Comparison of ENCODE assay signal across 9 cellular contexts in the genomic region with DNA sequence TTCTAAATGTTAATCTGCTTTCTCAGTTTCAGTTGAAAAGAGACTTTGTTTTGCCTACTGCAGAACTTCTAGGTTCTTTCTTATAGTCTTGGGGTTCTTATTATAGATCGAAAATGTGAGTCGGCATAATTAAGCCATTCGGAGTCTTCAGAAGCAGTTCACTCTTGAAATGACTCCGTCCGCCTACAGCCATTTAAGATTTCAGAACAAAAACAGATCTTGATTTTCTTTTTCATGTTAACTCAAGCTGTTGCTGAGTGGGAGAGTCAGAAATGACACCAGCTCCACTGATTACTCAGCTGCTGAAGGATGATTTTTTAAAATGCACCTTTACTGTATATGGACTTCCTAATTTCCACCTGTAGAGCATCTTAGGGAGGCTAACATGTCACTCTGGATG. TPM values are rescaled to one million over a fixed set of nuclear protein-coding genes. Genes with fewer than 3 reads are reported as not detected.
DNase-seq lines count a peak whose midpoint lies in the region; ATAC-seq and TF ChIP-seq lines count a peak whose summit lies in the region.
"Had no signal": no experiment of that assay in that cellular context is flagged by ENCODE, and none has a peak within 500 bp of the region (broad histone marks: within the 10 kb centered on the region; RNA-seq: fewer than 3 reads in every experiment).

No MANE protein-coding gene starts in this region.

- no peak for ATAC-seq in CD8-positive, alpha-beta T cell
- ATAC-seq in GM19467 (IDR thresholded peaks at IDR 0.05; ENCODE audit: unreplicated experiment): peak; percentile 49
- peak; percentile 79 for ATAC-seq in HG03432 (IDR thresholded peaks at IDR 0.05; ENCODE audit: unreplicated experiment)
- no peak for ATAC-seq in effector memory CD8-positive, alpha-beta T cell (replicated peaks)

- CTCF ChIA-PET in CD8-positive, alpha-beta T cell (lab: Charles Lee): interaction anchor here (1.3 kb wide), 1 partner anchor 9 kb away, joined by 4 read pairs; no protein-coding TSS in a partner anchor

- no peak overlapping the region for H3K27ac ChIP-seq in CD8-positive, alpha-beta T cell (ENCODE audit: low read depth, low read length)
- H3K27ac ChIP-seq: C4-2B had no signal

- H3K4me3 Mint-ChIP-seq in CD8-positive, alpha-beta T cell: peak overlapping the region; percentile 90
- peak overlapping the region; percentile 93 to 98 for H3K4me3 Mint-ChIP-seq in effector memory CD8-positive, alpha-beta T cell

- TF ChIP-seq CTCF in CD8-positive, alpha-beta T cell (IDR thresholded peaks at IDR 0.05): no peak

- H3K27me3 Mint-ChIP-seq in CD8-positive, alpha-beta T cell (ENCODE audit: low read depth): peaks cover 11% of the 10 kb centered on the region
- no peaks in the 10 kb centered on the region for H3K27me3 Mint-ChIP-seq in effector memory CD8-positive, alpha-beta T cell

- no peaks in the 10 kb centered on the region for H3K9me3 ChIP-seq in CD8-positive, alpha-beta T cell (ENCODE audit: low read length)

- H3K36me3 ChIP-seq in CD8-positive, alpha-beta T cell (ENCODE audit: insufficient read depth, low read length): no peaks in the 10 kb centered on the region

- POLR2A ChIA-PET in CD8-positive, alpha-beta T cell (lab: Charles Lee): interaction anchor here (0.6 kb wide), 1 partner anchor 184 kb away, joined by 5 read pairs; no protein-coding TSS in a partner anchor

- H3K4me3 ChIP-seq in CD8-positive, alpha-beta T cell (ENCODE audit: low read depth, low read length): no peak overlapping the region

- H3K9me3 Mint-ChIP-seq in CD8-positive, alpha-beta T cell: no peaks in the 10 kb centered on the region
- H3K9me3 Mint-ChIP-seq in effector memory CD8-positive, alpha-beta T cell: no peaks in the 10 kb centered on the region

- intact Hi-C loops in CD8-positive, alpha-beta T cell (cut with DNase I, micrococcal nuclease): loop anchor here in 1 of 2 experiments (2.0 kb wide), 1 partner anchor 15 kb away; no protein-coding TSS in a partner anchor

- no peaks in the 10 kb centered on the region for H3K27me3 ChIP-seq in CD8-positive, alpha-beta T cell (ENCODE audit: insufficient read depth, low read length)

- DNase-seq in CD8-positive, alpha-beta T cell: no peak
- DNase-seq in effector memory CD8-positive, alpha-beta T cell: no peak
- no peak for DNase-seq in GDM1 (lab: John Stamatoyannopoulos, UW)
- no peak for DNase-seq in RKO (ENCODE audit: low spot score)
- DNase-seq in HK-2 (ENCODE audit: unreplicated experiment): no peak
- no peak for DNase-seq in germinal center (ENCODE audit: low spot score)

- peaks cover 73% of the 10 kb centered on the region for H3K4me1 Mint-ChIP-seq in CD8-positive, alpha-beta T cell (ENCODE audit: low read depth)
- H3K4me1 Mint-ChIP-seq in effector memory CD8-positive, alpha-beta T cell (ENCODE audit: low read depth in 2 of 2): peaks cover 56 to 69% of the 10 kb centered on the region in 2 donors

- peaks cover 43% of the 10 kb centered on the region for H3K4me1 ChIP-seq in CD8-positive, alpha-beta T cell (ENCODE audit: insufficient read depth, low read length)

- H3K27ac Mint-ChIP-seq in CD8-positive, alpha-beta T cell: peak overlapping the region; percentile 77
- peak overlapping the region; percentile 89 to 94 for H3K27ac Mint-ChIP-seq in effector memory CD8-positive, alpha-beta T cell

- H3K36me3 Mint-ChIP-seq in CD8-positive, alpha-beta T cell: peaks cover 24% of the 10 kb centered on the region
- H3K36me3 Mint-ChIP-seq in effector memory CD8-positive, alpha-beta T cell (ENCODE audit: insufficient read depth): peaks cover 78% of the 10 kb centered on the region

RNA-seq across cellular contexts. Expression of a gene that starts 15.9 kb away (rescaled TPM):
- total RNA-seq in CD8-positive, alpha-beta T cell: 10 to 100 TPM; 35.5 to 38.4 TPM

Comparison
In these comparisons a context has a peak if more than half of its experiments do, and no peak if none do; other contexts are left out.
1. ATAC-seq: peak in GM19467 (single experiment) and HG03432 (single experiment); none in CD8-positive, alpha-beta T cell (single experiment) and effector memory CD8-positive, alpha-beta T cell (single experiment).